4 cellular contexts compared by ENCODE assay signal in genomic region chr3:49111347-49111746, GRCh38.
"Had no signal": no experiment of that assay in that cellular context is flagged by ENCODE, and none has a peak within 500 bp of the region (broad histone marks: within the 10 kb centered on the region; RNA-seq: fewer than 3 reads in every experiment).

No MANE protein-coding gene starts in this region.

- H3K4me1 Mint-ChIP-seq: GM23338, H9 had no signal

- H3K4me3 ChIP-seq: GM23338 had no signal

- H2AFZ ChIP-seq: GM23338 had no signal

- H3K4me2 ChIP-seq: GM23338 had no signal

- ATAC-seq: GM23338 had no signal

- H3K27ac Mint-ChIP-seq: GM23338 had no signal

- H3K9me3 Mint-ChIP-seq: GM23338, H9 had no signal

- H3K4me3 Mint-ChIP-seq: GM23338, H9 had no signal

- DNase-seq: H9, HCEC 1CT, IMR-90 had no signal
